9 cellular contexts compared by ENCODE assay signal in the genomic region with DNA sequence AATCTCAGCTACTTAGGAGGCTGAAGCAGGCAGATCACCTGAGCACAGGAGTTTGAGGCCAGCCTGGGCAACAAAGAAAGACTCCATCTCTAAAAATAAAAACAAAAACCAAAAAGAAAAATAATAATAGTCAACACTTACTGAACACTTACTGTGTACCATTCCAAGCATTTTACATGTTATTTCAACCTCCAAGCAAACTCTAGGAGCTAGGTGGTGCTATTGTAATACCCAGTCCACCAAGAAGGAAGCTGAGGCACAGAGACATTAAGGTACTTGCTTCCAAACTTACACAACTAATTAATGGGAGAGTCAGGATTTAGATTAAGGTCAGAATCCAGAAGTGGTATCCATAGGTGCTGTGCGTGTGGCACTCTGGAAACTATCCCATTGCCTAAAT. TPM values are rescaled to one million over a fixed set of nuclear protein-coding genes. Genes with fewer than 3 reads are reported as not detected.
DNase-seq lines count a peak whose midpoint lies in the region; ATAC-seq and TF ChIP-seq lines count a peak whose summit lies in the region.
"Had no signal": no experiment of that assay in that cellular context is flagged by ENCODE, and none has a peak within 500 bp of the region (broad histone marks: within the 10 kb centered on the region; RNA-seq: fewer than 3 reads in every experiment).

No MANE protein-coding gene starts in this region.

- DNase-seq in NCI-H1092 treated with DMSO at 0.1 percent for 48 hours (lab: John Stamatoyannopoulos, UW) (peak; percentile 7), NCI-H1092 (lab: John Stamatoyannopoulos, UW) (no peak), NAMALWA (ENCODE audit: low spot score) (peak; percentile 19), dermis blood vessel endothelial cell (peak; percentile 88), progenitor cell of endocrine pancreas (ENCODE audit: low spot score, unreplicated experiment) (no peak), suprapubic skin (ENCODE audit: low spot score in 2 of 2) (no peak), ureter (ENCODE audit: low spot score) (no peak)

- H3K4me3 Mint-ChIP-seq in progenitor cell of endocrine pancreas (ENCODE audit: low read depth) = no peak overlapping the region

- no peaks in the 10 kb centered on the region for H3K9me3 ChIP-seq in suprapubic skin

- ATAC-seq in GM18519 (IDR thresholded peaks at IDR 0.05; ENCODE audit: low FRiP score, unreplicated experiment) = no peak

- H3K4me1 Mint-ChIP-seq in progenitor cell of endocrine pancreas (ENCODE audit: low read depth) = peaks cover 4% of the 10 kb centered on the region

- no peak overlapping the region for H3K27ac ChIP-seq in suprapubic skin

- H3K27me3 ChIP-seq in suprapubic skin = no peaks in the 10 kb centered on the region

- H3K9me3 Mint-ChIP-seq in progenitor cell of endocrine pancreas (ENCODE audit: low read depth) = no peaks in the 10 kb centered on the region

- H3K36me3 ChIP-seq in suprapubic skin = no peaks in the 10 kb centered on the region

- no peak overlapping the region for H3K27ac Mint-ChIP-seq in progenitor cell of endocrine pancreas

- no peak for TF ChIP-seq POLR2A in suprapubic skin (IDR thresholded peaks at IDR 0.05)

- H3K4me1 ChIP-seq in suprapubic skin = peaks cover 3% of the 10 kb centered on the region

- TF ChIP-seq CTCF in progenitor cell of endocrine pancreas (IDR thresholded peaks at IDR 0.05; ENCODE audit: unreplicated experiment) (peak; percentile 26), suprapubic skin (IDR thresholded peaks at IDR 0.05) (no peak)

- no peaks in the 10 kb centered on the region for H3K36me3 Mint-ChIP-seq in progenitor cell of endocrine pancreas (ENCODE audit: insufficient read depth)

- TF ChIP-seq EP300 in suprapubic skin (IDR thresholded peaks at IDR 0.05) = no peak

- 100% methylated on average over 1 of the region's 1 CpG for WGBS in suprapubic skin

- no peak overlapping the region for H3K4me3 ChIP-seq in suprapubic skin

- H3K27me3 Mint-ChIP-seq in progenitor cell of endocrine pancreas = peaks cover 4% of the 10 kb centered on the region

RNA-seq across cellular contexts. Expression of a gene that starts 13.7 kb away (rescaled TPM):
- total RNA-seq in dermis blood vessel endothelial cell = not detected in 2 replicates
- total RNA-seq in progenitor cell of endocrine pancreas = not detected in 2 replicates
- total RNA-seq in suprapubic skin = not detected
- not detected for total RNA-seq in ureter
- total RNA-seq: T-helper 1 cell treated with Interleukin-12 subunit alpha and Interleukin-12 subunit beta and Interleukin-4 antibody, amounts not matched to agents 30 ng/mL and 1 ng/mL, for 36 hours had no signal

RNA-seq across cellular contexts. Expression of a gene that starts 59.8 kb away (rescaled TPM):
- total RNA-seq in dermis blood vessel endothelial cell (14.3 and 19.3 TPM in 2 replicates), progenitor cell of endocrine pancreas (25.6 and 30.5 TPM in 2 replicates), suprapubic skin (10 to 100 TPM; 15.3 to 30.4 (median 21.8) TPM), ureter (33.7 TPM)

Comparison
In these comparisons a context has a peak if more than half of its experiments do, and no peak if none do; other contexts are left out.
1. DNase-seq: peak in NCI-H1092 treated with DMSO at 0.1 percent for 48 hours (single experiment), NAMALWA (single experiment) and dermis blood vessel endothelial cell (single experiment); none in NCI-H1092 (single experiment), progenitor cell of endocrine pancreas (single experiment), suprapubic skin (0 of 2) and ureter (single experiment).